In the genomic region with DNA sequence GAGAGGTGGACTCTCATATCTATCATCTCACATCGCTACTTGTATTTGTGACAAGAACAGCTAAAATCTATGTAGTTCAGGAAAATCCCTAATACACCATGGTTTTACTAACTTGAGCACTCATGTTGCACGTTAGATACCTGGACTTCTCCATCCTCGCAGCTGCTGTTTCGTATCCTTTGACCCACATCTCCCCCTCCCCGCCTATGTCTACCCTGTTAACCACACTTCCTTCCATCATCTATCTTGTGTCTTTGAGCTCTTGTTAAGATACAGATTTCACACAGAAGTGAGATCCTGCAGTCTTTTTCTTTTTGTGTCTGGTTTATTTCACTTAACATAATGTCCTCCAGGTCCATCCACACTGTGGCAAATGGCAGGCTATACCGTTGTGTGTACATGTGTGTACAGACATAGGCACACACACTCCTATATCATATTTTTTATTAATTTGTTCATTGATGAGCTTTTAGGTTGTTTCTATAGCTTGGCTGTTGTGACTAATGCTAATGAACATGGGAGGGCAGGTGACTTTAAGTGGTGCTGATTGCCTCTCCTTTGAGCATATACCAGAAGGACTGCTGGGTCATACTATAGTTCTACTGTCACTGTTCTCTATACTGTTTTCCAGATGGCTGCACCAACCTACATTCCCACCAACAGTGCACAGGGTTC, we compare ENCODE assay signal across 14 cellular contexts.
DNase-seq lines count a peak whose midpoint lies in the region; ATAC-seq and TF ChIP-seq lines count a peak whose summit lies in the region.
"Had no signal": no experiment of that assay in that cellular context is flagged by ENCODE, and none has a peak within 500 bp of the region (broad histone marks: within the 10 kb centered on the region; RNA-seq: fewer than 3 reads in every experiment).

No MANE protein-coding gene starts in this region.

- H3K4me1 ChIP-seq in CD8-positive, alpha-beta memory T cell (ENCODE audit: insufficient read depth, low read length), result peaks cover 27% of the 10 kb centered on the region
- peaks cover 14% of the 10 kb centered on the region for H3K4me1 ChIP-seq in OCI-LY1 (ENCODE audit: insufficient read depth, low read length, severe bottlenecking)

- peak overlapping the region in 6 of 7 donors; percentile 12 to 60 (median 40) for H3K4me3 Mint-ChIP-seq in CD8-positive, alpha-beta memory T cell
- H3K4me3 Mint-ChIP-seq in memory B cell, result no peak overlapping the region
- H3K4me3 Mint-ChIP-seq in mesothelial cell of epicardium, result no peak overlapping the region

- no peak overlapping the region for H3K4me3 ChIP-seq in CD8-positive, alpha-beta memory T cell (ENCODE audit: low read length)
- H3K4me3 ChIP-seq in OCI-LY1 (ENCODE audit: low read depth, low read length, poor library complexity, severe bottlenecking), result no peak overlapping the region

- H3K27me3 ChIP-seq in CD8-positive, alpha-beta memory T cell (ENCODE audit: insufficient read depth, low read length, poor library complexity, severe bottlenecking), result no peaks in the 10 kb centered on the region
- H3K27me3 ChIP-seq in OCI-LY1 (ENCODE audit: insufficient read depth, low read length), result no peaks in the 10 kb centered on the region

- H3K79me2 ChIP-seq in OCI-LY1 (ENCODE audit: insufficient read depth, low read length), result no peaks in the 10 kb centered on the region

- H3K9me2 ChIP-seq in OCI-LY1 (ENCODE audit: low read depth, low read length), result no peaks in the 10 kb centered on the region

- H3K27ac Mint-ChIP-seq in CD8-positive, alpha-beta memory T cell, result peak overlapping the region; percentile 2 to 88 (median 58)
- H3K27ac Mint-ChIP-seq in memory B cell (peak overlapping the region; percentile 11), mesothelial cell of epicardium (no peak overlapping the region)

- no peaks in the 10 kb centered on the region for H3K9me3 Mint-ChIP-seq in CD8-positive, alpha-beta memory T cell
- H3K9me3 Mint-ChIP-seq in memory B cell, result peaks cover 2% of the 10 kb centered on the region
- peaks cover 23% of the 10 kb centered on the region for H3K9me3 Mint-ChIP-seq in mesothelial cell of epicardium

- no peak overlapping the region for H3K9ac ChIP-seq in OCI-LY1 (ENCODE audit: low read length)

- no peaks in the 10 kb centered on the region for H3K36me3 ChIP-seq in CD8-positive, alpha-beta memory T cell (ENCODE audit: insufficient read depth, low read length)
- H3K36me3 ChIP-seq in OCI-LY1 (ENCODE audit: insufficient read depth, low read length), result peaks cover 5% of the 10 kb centered on the region

- no peaks in the 10 kb centered on the region for H3F3A ChIP-seq in OCI-LY1 (ENCODE audit: insufficient read depth, low read length)

- H2AFZ ChIP-seq in OCI-LY1 (ENCODE audit: low read length), result no peak overlapping the region

- no peaks in the 10 kb centered on the region for H3K27me3 Mint-ChIP-seq in CD8-positive, alpha-beta memory T cell
- H3K27me3 Mint-ChIP-seq in memory B cell, result no peaks in the 10 kb centered on the region
- H3K27me3 Mint-ChIP-seq in mesothelial cell of epicardium (ENCODE audit: low read depth), result no peaks in the 10 kb centered on the region

- H3K4me1 Mint-ChIP-seq in CD8-positive, alpha-beta memory T cell, result peaks cover 31 to 42% (median 35%) of the 10 kb centered on the region in 3 donors
- H3K4me1 Mint-ChIP-seq in memory B cell, result peaks cover 19% of the 10 kb centered on the region
- no peaks in the 10 kb centered on the region for H3K4me1 Mint-ChIP-seq in mesothelial cell of epicardium

- peaks cover 5 to 14% (median 11%) of the 10 kb centered on the region in 3 donors for H3K36me3 Mint-ChIP-seq in CD8-positive, alpha-beta memory T cell
- peaks cover 14% of the 10 kb centered on the region for H3K36me3 Mint-ChIP-seq in memory B cell
- H3K36me3 Mint-ChIP-seq in mesothelial cell of epicardium, result peaks cover 32% of the 10 kb centered on the region

- H4K20me1 ChIP-seq in OCI-LY1 (ENCODE audit: insufficient read depth, low read length), result no peaks in the 10 kb centered on the region

- H3K9me3 ChIP-seq in CD8-positive, alpha-beta memory T cell (ENCODE audit: low read length), result no peaks in the 10 kb centered on the region
- H3K9me3 ChIP-seq in OCI-LY1 (ENCODE audit: low read length), result 0 out of 2 replicates have a peak, but pooled peaks cover 2% of the 10 kb centered on the region

- peak in 2 of 5 donors; percentile 17 to 34 for DNase-seq in CD8-positive, alpha-beta memory T cell
- DNase-seq in memory B cell (ENCODE audit: low spot score in 2 of 2) (no peak), NCI-H2029 (lab: John Stamatoyannopoulos, UW) (no peak), dedifferentiated amniotic fluid mesenchymal stem cell (ENCODE audit: extremely low spot score) (no peak), mesothelial cell of epicardium (ENCODE audit: low spot score in 2 of 2, unreplicated experiment in 2 of 2) (no peak)
- DNase-seq: head of caudate nucleus; MM.1S; NCI-H2107; SHP77 treated with DMSO at 0.1 percent for 48 hours; stimulated activated CD8-positive, alpha-beta memory T cell treated with anti-CD3 and anti-CD28 coated beads, Interleukin-4, amount 100 ng/mL, for 48 hours had no signal

- CTCF ChIA-PET in CD8-positive, alpha-beta memory T cell (lab: Charles Lee), result no interaction called here

- POLR2A ChIA-PET in CD8-positive, alpha-beta memory T cell (lab: Charles Lee), result no interaction called here

- peak overlapping the region; percentile 31; the same call in 1 of the 2 replicates for H3K4me2 ChIP-seq in OCI-LY1 (ENCODE audit: low read length)

- TF ChIP-seq CTCF in OCI-LY1 (IDR thresholded peaks at IDR 0.05; ENCODE audit: low read length), result no peak
- TF ChIP-seq CTCF in mesothelial cell of epicardium (IDR thresholded peaks at IDR 0.05; ENCODE audit: unreplicated experiment), result no peak

- ATAC-seq in GM19467 (IDR thresholded peaks at IDR 0.05; ENCODE audit: unreplicated experiment), result peak; percentile 60
- peak; percentile 97 for ATAC-seq in memory B cell (ENCODE audit: low read depth)
- ATAC-seq in GM21381 (IDR thresholded peaks at IDR 0.05; ENCODE audit: unreplicated experiment), result no peak

- no peak overlapping the region for H3K27ac ChIP-seq in CD8-positive, alpha-beta memory T cell (ENCODE audit: low read depth, low read length)
- peak overlapping the region; percentile 42 for H3K27ac ChIP-seq in OCI-LY1 (ENCODE audit: low read depth, low read length, poor library complexity, severe bottlenecking)
- H3K27ac ChIP-seq: epithelial cell of prostate had no signal

Comparison
In these comparisons a context has a peak if more than half of its experiments do, and no peak if none do; other contexts are left out.
1. H3K4me3 Mint-ChIP-seq: peak in CD8-positive, alpha-beta memory T cell (6 of 7); none in memory B cell (single experiment) and mesothelial cell of epicardium (single experiment).